ENCODE assay signal across 1 cellular context in genomic region chr10:73589538-73590126, GRCh38.
TF ChIP-seq lines count a peak whose summit lies in the region.

No MANE protein-coding gene starts in this region.

TF ChIP-seq in A549, 52 proteins besides CTCF, POLR2A, EP300 and RAD21 (continued from another document):
- TF ChIP-seq MYC (IDR thresholded peaks at IDR 0.05; ENCODE audit: borderline replicate concordance, low read length) (no peak), FOSB (CRISPR knock-in tag; IDR thresholded peaks at IDR 0.05) (no peak), POLR2AphosphoS2 (conservative IDR thresholded peaks at IDR 0.05; ENCODE audit: low read length) (no peak), CHD4 (IDR thresholded peaks at IDR 0.05; ENCODE audit: borderline replicate concordance) (no peak), FOSL2 (IDR thresholded peaks at IDR 0.05) (no peak), FOSL2 (CRISPR knock-in tag; IDR thresholded peaks at IDR 0.05) (no peak), ATOH8 (CRISPR knock-in tag; IDR thresholded peaks at IDR 0.05; ENCODE audit: low read depth) (no peak)
